In genomic region chr1:8407652-8408051, GRCh38 we compare ENCODE assay signal across 11 cellular contexts.
DNase-seq lines count a peak whose midpoint lies in the region; TF ChIP-seq lines count a peak whose summit lies in the region.
"Had no signal": no experiment of that assay in that cellular context is flagged by ENCODE, and none has a peak within 500 bp of the region (broad histone marks: within the 10 kb centered on the region; RNA-seq: fewer than 3 reads in every experiment).

No MANE protein-coding gene starts in this region.

- peaks cover 53% of the 10 kb centered on the region for H3K4me1 ChIP-seq in CD8-positive, alpha-beta memory T cell (ENCODE audit: insufficient read depth, low read length)
- peaks cover 52% of the 10 kb centered on the region for H3K4me1 ChIP-seq in iPS-20b (ENCODE audit: insufficient read depth, low read length)
- H3K4me1 ChIP-seq in skeletal muscle satellite cell (ENCODE audit: control insufficient read depth, insufficient read depth, low read length) = peaks cover 59% of the 10 kb centered on the region
- H3K4me1 ChIP-seq in Karpas-422 (ENCODE audit: low read length) = peaks cover 13% of the 10 kb centered on the region

- H3K36me3 Mint-ChIP-seq in CD8-positive, alpha-beta memory T cell = peaks cover 0 to 68% (median 9%) of the 10 kb centered on the region in 3 donors

- H3K9ac ChIP-seq in iPS-20b (ENCODE audit: low read depth, low read length) = peak overlapping the region; percentile 45; the same call in 1 of the 2 replicates
- peak overlapping the region; percentile 79 for H3K9ac ChIP-seq in skeletal muscle satellite cell (ENCODE audit: low read depth, low read length)
- H3K9ac ChIP-seq in Karpas-422 (ENCODE audit: low read length) = no peak overlapping the region

- H3K4me3 Mint-ChIP-seq in CD8-positive, alpha-beta memory T cell = peak overlapping the region in 1 of 7 donors; percentile 19
- H3K4me3 Mint-ChIP-seq: activated T-cell treated with anti-CD3 and anti-CD28 coated beads, Interleukin-2, amount 50 U/mL, for 4 hours had no signal

- CTCF ChIA-PET in CD8-positive, alpha-beta memory T cell (lab: Charles Lee) = interaction anchor here (1.3 kb wide), 1 partner anchor 22 kb away, joined by 3 read pairs; no protein-coding TSS in a partner anchor

- no peaks in the 10 kb centered on the region for H3K27me3 Mint-ChIP-seq in CD8-positive, alpha-beta memory T cell
- H3K27me3 Mint-ChIP-seq: naive B cell had no signal

- no peaks in the 10 kb centered on the region for H3K9me2 ChIP-seq in Karpas-422 (replicated peaks; ENCODE audit: insufficient read depth, low read length)

- H3K9me3 ChIP-seq in CD8-positive, alpha-beta memory T cell (ENCODE audit: low read length) = no peaks in the 10 kb centered on the region
- no peaks in the 10 kb centered on the region for H3K9me3 ChIP-seq in iPS-20b (ENCODE audit: insufficient read depth, low read depth, low read length)
- H3K9me3 ChIP-seq in skeletal muscle satellite cell (replicated peaks; ENCODE audit: low read length) = no peaks in the 10 kb centered on the region
- H3K9me3 ChIP-seq in Karpas-422 (ENCODE audit: low read length) = no peaks in the 10 kb centered on the region

- H2AFZ ChIP-seq in Karpas-422 (ENCODE audit: low read length) = no peak overlapping the region

- peaks cover 78% of the 10 kb centered on the region for H4K20me1 ChIP-seq in Karpas-422 (ENCODE audit: insufficient read depth, low read depth, low read length)

- POLR2A ChIA-PET in CD8-positive, alpha-beta memory T cell (lab: Charles Lee) = no interaction called here

- H3K9me3 Mint-ChIP-seq in CD8-positive, alpha-beta memory T cell = no peaks in the 10 kb centered on the region
- H3K9me3 Mint-ChIP-seq: activated T-cell treated with anti-CD3 and anti-CD28 coated beads, Interleukin-2, amount 50 U/mL, for 4 hours; naive B cell had no signal

- no peak for DNase-seq in CD8-positive, alpha-beta memory T cell
- DNase-seq in Karpas-422 = no peak
- no peak for DNase-seq in NCI-H2107 (lab: John Stamatoyannopoulos, UW)
- DNase-seq in T-helper 9 cell = no peak
- no peak for DNase-seq in stimulated activated CD4-positive, alpha-beta T cell treated with anti-CD3 and anti-CD28 coated beads, Interleukin-15, amount 100 ng/mL, for 24 hours
- DNase-seq: activated T-cell treated with anti-CD3 and anti-CD28 coated beads, Interleukin-2, amount 50 U/mL, for 4 hours; naive B cell; NCI-H2171 treated with DMSO at 0.1 percent for 48 hours had no signal

- no peaks in the 10 kb centered on the region for H3K27me3 ChIP-seq in CD8-positive, alpha-beta memory T cell (ENCODE audit: insufficient read depth, low read length, poor library complexity, severe bottlenecking)
- H3K27me3 ChIP-seq in iPS-20b (ENCODE audit: insufficient read depth, low read length) (no peaks in the 10 kb centered on the region), skeletal muscle satellite cell (ENCODE audit: control insufficient read depth, insufficient read depth, low read length) (no peaks in the 10 kb centered on the region), Karpas-422 (ENCODE audit: low read length) (no peaks in the 10 kb centered on the region)

- no peaks in the 10 kb centered on the region for H3K36me3 ChIP-seq in CD8-positive, alpha-beta memory T cell (ENCODE audit: insufficient read depth, low read length)
- H3K36me3 ChIP-seq in iPS-20b (ENCODE audit: insufficient read depth, low read depth, low read length) (peaks cover 31% of the 10 kb centered on the region; the same call in 1 of the 2 replicates), skeletal muscle satellite cell (ENCODE audit: insufficient read depth, low read length) (peaks cover 35% of the 10 kb centered on the region), Karpas-422 (ENCODE audit: insufficient read depth, low read length) (peaks cover 77% of the 10 kb centered on the region)

- peaks cover 96% of the 10 kb centered on the region for H3K79me2 ChIP-seq in Karpas-422 (ENCODE audit: low read length)

- no peak overlapping the region for H3K4me3 ChIP-seq in CD8-positive, alpha-beta memory T cell (ENCODE audit: low read length)
- H3K4me3 ChIP-seq in iPS-20b (ENCODE audit: low read length) (peak overlapping the region; percentile 41; the same call in 1 of the 2 replicates), skeletal muscle satellite cell (ENCODE audit: low read length) (peak overlapping the region; percentile 5), Karpas-422 (ENCODE audit: low read length) (no peak overlapping the region)

- peak overlapping the region; percentile 26 for H3K4me2 ChIP-seq in skeletal muscle satellite cell (ENCODE audit: low read length)
- no peak overlapping the region for H3K4me2 ChIP-seq in Karpas-422 (ENCODE audit: low read depth, low read length, poor library complexity, severe bottlenecking)

- H3K27ac ChIP-seq in CD8-positive, alpha-beta memory T cell (ENCODE audit: low read depth, low read length) = no peak overlapping the region
- peak overlapping the region; percentile 99 for H3K27ac ChIP-seq in VCaP
- peak overlapping the region; percentile 59 for H3K27ac ChIP-seq in iPS-20b (ENCODE audit: low read length)
- no peak overlapping the region for H3K27ac ChIP-seq in Karpas-422 (ENCODE audit: low read length)

- peak overlapping the region in 5 of 8 donors; percentile 5 to 71 (median 45) for H3K27ac Mint-ChIP-seq in CD8-positive, alpha-beta memory T cell

- TF ChIP-seq CTCF in VCaP (conservative IDR thresholded peaks at IDR 0.05) = no peak

- peaks cover 60 to 76% (median 68%) of the 10 kb centered on the region in 3 donors for H3K4me1 Mint-ChIP-seq in CD8-positive, alpha-beta memory T cell

Comparison
In these comparisons a context has a peak if more than half of its experiments do, and no peak if none do; other contexts are left out.
1. H3K27ac ChIP-seq: peak in VCaP (single experiment) and iPS-20b (single experiment); none in CD8-positive, alpha-beta memory T cell (single experiment) and Karpas-422 (single experiment).
2. H3K4me3 ChIP-seq: peak in iPS-20b (single experiment) and skeletal muscle satellite cell (single experiment); none in CD8-positive, alpha-beta memory T cell (single experiment) and Karpas-422 (single experiment).